In genomic region chr13:47256618-47257017, GRCh38 we compare ENCODE assay signal across 21 cellular contexts.
DNase-seq lines count a peak whose midpoint lies in the region; ATAC-seq and TF ChIP-seq lines count a peak whose summit lies in the region.
"Had no signal": no experiment of that assay in that cellular context is flagged by ENCODE, and none has a peak within 500 bp of the region (broad histone marks: within the 10 kb centered on the region; RNA-seq: fewer than 3 reads in every experiment).

No MANE protein-coding gene starts in this region.

- no peak for TF ChIP-seq CTCF in choroid plexus epithelial cell (conservative IDR thresholded peaks at IDR 0.05; ENCODE audit: low read depth, low read length)

- no peaks in the 10 kb centered on the region for H3K4me1 Mint-ChIP-seq in activated CD4-positive, alpha-beta memory T cell treated with anti-CD3 and anti-CD28 coated beads, Interleukin-2, amount 10 ng/mL, durations not matched to agents 7 days and 5 days
- H3K4me1 Mint-ChIP-seq: H9, nephron progenitor cell had no signal

- no peak overlapping the region for H3K4me3 ChIP-seq in MG63
- H3K4me3 ChIP-seq in choroid plexus epithelial cell (ENCODE audit: low read depth, low read length): no peak overlapping the region
- H3K4me3 ChIP-seq: adrenal gland, right atrium auricular region, tibial nerve had no signal

- H3K36me3 ChIP-seq in MG63: no peaks in the 10 kb centered on the region
- H3K36me3 ChIP-seq: adrenal gland, right atrium auricular region, tibial nerve had no signal

- CTCF ChIA-PET in activated CD4-positive, alpha-beta memory T cell treated with anti-CD3 and anti-CD28 coated beads, Interleukin-2, amount 10 ng/mL, durations not matched to agents 7 days and 5 days (lab: Charles Lee): no interaction called here

- no peaks in the 10 kb centered on the region for H3K9me3 ChIP-seq in MG63
- H3K9me3 ChIP-seq: adrenal gland, right atrium auricular region, tibial nerve had no signal

- no peaks in the 10 kb centered on the region for H3K27me3 ChIP-seq in MG63
- H3K27me3 ChIP-seq: adrenal gland, right atrium auricular region, tibial nerve had no signal

- H3K9me3 Mint-ChIP-seq in activated CD4-positive, alpha-beta memory T cell treated with anti-CD3 and anti-CD28 coated beads, Interleukin-2, amount 10 ng/mL, durations not matched to agents 7 days and 5 days: no peaks in the 10 kb centered on the region
- H3K9me3 Mint-ChIP-seq: dendritic cell treated with granulocyte-macrophage colony-stimulating factor and Interleukin-4, amounts not matched to agents 40 ng/mL and 50 ng/mL, for 4 days; H9; nephron progenitor cell had no signal

- no peaks in the 10 kb centered on the region for H3K27me3 Mint-ChIP-seq in activated CD4-positive, alpha-beta memory T cell treated with anti-CD3 and anti-CD28 coated beads, Interleukin-2, amount 10 ng/mL, durations not matched to agents 7 days and 5 days
- H3K27me3 Mint-ChIP-seq: dendritic cell treated with granulocyte-macrophage colony-stimulating factor and Interleukin-4, amounts not matched to agents 40 ng/mL and 50 ng/mL, for 4 days had no signal

- ATAC-seq in HG02763 (IDR thresholded peaks at IDR 0.05; ENCODE audit: unreplicated experiment): no peak
- ATAC-seq in GM21360 (IDR thresholded peaks at IDR 0.05; ENCODE audit: unreplicated experiment): no peak

- POLR2A ChIA-PET in activated CD4-positive, alpha-beta memory T cell treated with anti-CD3 and anti-CD28 coated beads, Interleukin-2, amount 10 ng/mL, durations not matched to agents 7 days and 5 days (lab: Charles Lee): no interaction called here

- peak; percentile 68 for DNase-seq in EL
- DNase-seq in MG63: peak; percentile 56
- DNase-seq in choroid plexus epithelial cell (ENCODE audit: low read depth): peak; percentile 23
- peak; percentile 12 for DNase-seq in myocyte (ENCODE audit: low read depth)
- no peak for DNase-seq in activated CD4-positive, alpha-beta memory T cell treated with anti-CD3 and anti-CD28 coated beads, Interleukin-2, amount 10 ng/mL, durations not matched to agents 7 days and 5 days
- no peak for DNase-seq in kidney glomerular epithelial cell (lab: John Stamatoyannopoulos, UW)
- DNase-seq: activated CD4-positive, alpha-beta T cell treated with anti-CD3 and anti-CD28 coated beads, Interleukin-2, amount 50 U/mL, for 4 hours; adrenal gland; H9; Kasumi-1; NCI-H2029; NCI-H69; nephron progenitor cell; SHP77; stimulated activated CD4-positive, alpha-beta T cell treated with anti-CD3 and anti-CD28 coated beads, Interleukin-4, amount 100 ng/mL, for 1 hour; T-helper 9 cell had no signal

- H3K27ac Mint-ChIP-seq in activated CD4-positive, alpha-beta memory T cell treated with anti-CD3 and anti-CD28 coated beads, Interleukin-2, amount 10 ng/mL, durations not matched to agents 7 days and 5 days: no peak overlapping the region
- H3K27ac Mint-ChIP-seq: dendritic cell treated with granulocyte-macrophage colony-stimulating factor and Interleukin-4, amounts not matched to agents 40 ng/mL and 50 ng/mL, for 4 days; H9; nephron progenitor cell had no signal

- H3K4me3 Mint-ChIP-seq in activated CD4-positive, alpha-beta memory T cell treated with anti-CD3 and anti-CD28 coated beads, Interleukin-2, amount 10 ng/mL, durations not matched to agents 7 days and 5 days: no peak overlapping the region
- H3K4me3 Mint-ChIP-seq: dendritic cell treated with granulocyte-macrophage colony-stimulating factor and Interleukin-4, amounts not matched to agents 40 ng/mL and 50 ng/mL, for 4 days; H9; nephron progenitor cell had no signal

- no peaks in the 10 kb centered on the region for H3K36me3 Mint-ChIP-seq in activated CD4-positive, alpha-beta memory T cell treated with anti-CD3 and anti-CD28 coated beads, Interleukin-2, amount 10 ng/mL, durations not matched to agents 7 days and 5 days (ENCODE audit: low read depth)

Comparison
In these comparisons a context has a peak if more than half of its experiments do, and no peak if none do; other contexts are left out.
1. DNase-seq: peak in EL (single experiment), MG63 (single experiment), choroid plexus epithelial cell (single experiment) and myocyte (single experiment); none in activated CD4-positive, alpha-beta memory T cell treated with anti-CD3 and anti-CD28 coated beads, Interleukin-2, amount 10 ng/mL, durations not matched to agents 7 days and 5 days (single experiment) and kidney glomerular epithelial cell (single experiment).